30 cellular contexts compared by ENCODE assay signal in the genomic region with DNA sequence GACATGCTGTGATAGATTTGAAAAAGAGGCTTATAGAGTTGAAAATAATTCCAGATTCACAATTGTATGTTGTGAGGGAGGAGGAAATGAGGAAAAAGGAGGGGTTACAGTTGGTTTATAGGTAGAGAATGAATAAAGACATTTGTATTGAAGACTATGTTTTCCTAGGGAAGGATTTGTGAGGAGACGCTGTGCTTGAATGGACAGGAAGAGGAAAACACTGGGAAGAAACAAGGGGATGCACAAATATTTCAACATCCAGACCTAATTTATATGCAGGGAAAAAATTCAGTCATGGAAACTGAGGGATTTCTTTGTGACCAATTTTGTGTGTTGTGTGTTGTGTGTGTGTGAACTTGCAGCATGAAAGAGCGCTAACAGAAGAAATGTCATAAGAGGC.
"Had no signal": no experiment of that assay in that cellular context is flagged by ENCODE, and none has a peak within 500 bp of the region (broad histone marks: within the 10 kb centered on the region; RNA-seq: fewer than 3 reads in every experiment).

No MANE protein-coding gene starts in this region.

- H3K27ac ChIP-seq: colonic mucosa, coronary artery, dorsolateral prefrontal cortex, epithelial cell of prostate, esophagus muscularis mucosa, esophagus squamous epithelium, foreskin keratinocyte, gastrocnemius medialis, gastroesophageal sphincter, heart left ventricle, heart right ventricle, hepatocyte had no signal

- FAIRE-seq: colon, endometrium, endothelial cell of umbilical vein, frontal cortex had no signal

- ATAC-seq: effector memory CD8-positive, alpha-beta T cell; esophagus mucosa; foreskin keratinocyte; gastrocnemius medialis; gastroesophageal sphincter; heart left ventricle; heart right ventricle had no signal

- H3K36me3 ChIP-seq: colonic mucosa, esophagus muscularis mucosa, esophagus squamous epithelium, gastrocnemius medialis, gastroesophageal sphincter, heart left ventricle, heart right ventricle had no signal

- DNase-seq: colonic mucosa; cortex of kidney; dermis blood vessel endothelial cell; dorsolateral prefrontal cortex; effector CD4-positive, alpha-beta T cell; effector CD8-positive, alpha-beta T cell; effector memory CD4-positive, alpha-beta T cell; effector memory CD8-positive, alpha-beta T cell; endodermal cell; erythroblast; esophagus squamous epithelium; foreskin fibroblast; foreskin keratinocyte; foreskin melanocyte; gastrocnemius medialis; glutamatergic neuron; head of caudate nucleus; heart left ventricle; heart right ventricle had no signal

- H3K27ac Mint-ChIP-seq: dendritic cell treated with granulocyte-macrophage colony-stimulating factor and Interleukin-4, amounts not matched to agents 40 ng/mL and 50 ng/mL, for 4 days; effector memory CD8-positive, alpha-beta T cell; endodermal cell had no signal

- H3K4me2 ChIP-seq: hepatocyte had no signal

- H3K27me3 ChIP-seq: colonic mucosa, dorsolateral prefrontal cortex, esophagus muscularis mucosa, esophagus squamous epithelium, foreskin keratinocyte, gastrocnemius medialis, gastroesophageal sphincter, heart left ventricle, heart right ventricle, hepatocyte had no signal

- H3K4me3 ChIP-seq: colonic mucosa, coronary artery, dorsolateral prefrontal cortex, esophagus muscularis mucosa, esophagus squamous epithelium, gastrocnemius medialis, gastroesophageal sphincter, heart left ventricle, heart right ventricle, hepatocyte had no signal

- H2AFZ ChIP-seq: hepatocyte had no signal

- H3K9me3 ChIP-seq: colonic mucosa, esophagus muscularis mucosa, esophagus squamous epithelium, gastrocnemius medialis, gastroesophageal sphincter had no signal

- H3K27me3 Mint-ChIP-seq: dendritic cell treated with granulocyte-macrophage colony-stimulating factor and Interleukin-4, amounts not matched to agents 40 ng/mL and 50 ng/mL, for 4 days; effector memory CD8-positive, alpha-beta T cell had no signal

- H3K4me3 Mint-ChIP-seq: dendritic cell treated with granulocyte-macrophage colony-stimulating factor and Interleukin-4, amounts not matched to agents 40 ng/mL and 50 ng/mL, for 4 days; effector memory CD8-positive, alpha-beta T cell; endodermal cell had no signal

- H3K4me1 ChIP-seq: colonic mucosa, esophagus muscularis mucosa, esophagus squamous epithelium, foreskin keratinocyte, gastrocnemius medialis, gastroesophageal sphincter, heart left ventricle, heart right ventricle had no signal

- H3K79me2 ChIP-seq: hepatocyte had no signal
